In genomic region chr6:112031956-112032355, GRCh38 we compare ENCODE assay signal across 21 cellular contexts. TPM values are rescaled to one million over a fixed set of nuclear protein-coding genes. Genes with fewer than 3 reads are reported as not detected.
A peak's percentile ranks its signal among the peaks of the same experiment; 100 is the strongest.
DNase-seq lines count a peak whose midpoint lies in the region; ATAC-seq and TF ChIP-seq lines count a peak whose summit lies in the region.
"Had no signal": no experiment of that assay in that cellular context is flagged by ENCODE, and none has a peak within 500 bp of the region (broad histone marks: within the 10 kb centered on the region; RNA-seq: fewer than 3 reads in every experiment).

No MANE protein-coding gene starts in this region.

- TF ChIP-seq POLR2A in gastroesophageal sphincter (IDR thresholded peaks at IDR 0.05): no peak

- H3K4me1 ChIP-seq in adipocyte (ENCODE audit: control insufficient read depth, insufficient read depth, low read length) (peaks cover 85% of the 10 kb centered on the region), subcutaneous abdominal adipose tissue (ENCODE audit: control insufficient read depth in 5 of 5, insufficient read depth in 5 of 5, low read length in 5 of 5) (peaks cover 16 to 89% (median 86%) of the 10 kb centered on the region in 5 donors), gastroesophageal sphincter (peaks cover 0 to 31% (median 2%) of the 10 kb centered on the region in 3 donors)

- DNase-seq in NCI-H146 (lab: John Stamatoyannopoulos, UW) (peak; percentile 15), NCI-H146 treated with DMSO at 0.1 percent for 48 hours (lab: John Stamatoyannopoulos, UW; ENCODE audit: unreplicated experiment) (no peak), NCI-H2171 treated with DMSO at 0.1 percent for 48 hours (lab: John Stamatoyannopoulos, UW) (peak; percentile 31), adipocyte (ENCODE audit: low read depth) (no peak), T1000 (lab: John Stamatoyannopoulos, UW) (no peak)
- DNase-seq in activated CD4-positive, alpha-beta T cell treated with anti-CD3 and anti-CD28 coated beads for 4 hours: no peak
- DNase-seq: Calu3, GF-D8, KG1, MG63, NCI-H1694 treated with DMSO at 0.1 percent for 48 hours, NCI-H2081, NCI-H446 treated with DMSO at 0.1 percent for 48 hours, NCI-H526, Right ventricle myocardium superior, RPMI8226 had no signal

- no peaks in the 10 kb centered on the region for H3K36me3 ChIP-seq in adipocyte (ENCODE audit: control insufficient read depth, insufficient read depth, low read length, severe bottlenecking)
- H3K36me3 ChIP-seq in subcutaneous abdominal adipose tissue (ENCODE audit: control insufficient read depth in 5 of 5, insufficient read depth in 5 of 5, low read length in 5 of 5): no peaks in the 10 kb centered on the region
- H3K36me3 ChIP-seq in gastroesophageal sphincter: no peaks in the 10 kb centered on the region
- H3K36me3 ChIP-seq: MG63 had no signal

- TF ChIP-seq EP300 in gastroesophageal sphincter (IDR thresholded peaks at IDR 0.05): no peak

- H3K4me3 ChIP-seq in adipocyte (ENCODE audit: low read length) (no peak overlapping the region), subcutaneous abdominal adipose tissue (ENCODE audit: low read depth in 1 of 5, low read length in 5 of 5) (no peak overlapping the region), gastroesophageal sphincter (no peak overlapping the region)
- H3K4me3 ChIP-seq: MG63 had no signal

- WGBS in gastroesophageal sphincter (ENCODE audit: low coverage in 1 of 2), 2 donors: 92 to 94% methylated on average over 6 of the region's 6 CpGs

- H3K27me3 ChIP-seq in adipocyte (replicated peaks; ENCODE audit: control insufficient read depth, insufficient read depth, low read length) (no peaks in the 10 kb centered on the region), subcutaneous abdominal adipose tissue (ENCODE audit: control insufficient read depth in 5 of 5, insufficient read depth in 4 of 5, low read length in 5 of 5) (no peaks in the 10 kb centered on the region), gastroesophageal sphincter (no peaks in the 10 kb centered on the region)
- H3K27me3 ChIP-seq: MG63 had no signal

- ATAC-seq in gastroesophageal sphincter: no peak

- H3K9me3 ChIP-seq in adipocyte (ENCODE audit: control insufficient read depth, low read length): no peaks in the 10 kb centered on the region
- no peaks in the 10 kb centered on the region for H3K9me3 ChIP-seq in subcutaneous abdominal adipose tissue (ENCODE audit: control insufficient read depth in 5 of 5, low read length in 5 of 5)
- no peaks in the 10 kb centered on the region for H3K9me3 ChIP-seq in gastroesophageal sphincter
- H3K9me3 ChIP-seq: MG63 had no signal

- H3K27ac ChIP-seq in subcutaneous abdominal adipose tissue (ENCODE audit: low read depth, low read length) (peak overlapping the region; percentile 98), gastroesophageal sphincter (no peak overlapping the region)
- H3K27ac ChIP-seq: 22Rv1, C4-2B had no signal

- peak overlapping the region; percentile 80 for H3K9ac ChIP-seq in adipocyte (ENCODE audit: low read length)
- H3K9ac ChIP-seq in subcutaneous abdominal adipose tissue (ENCODE audit: low read length in 5 of 5): no peak overlapping the region

- TF ChIP-seq CTCF in gastroesophageal sphincter (IDR thresholded peaks at IDR 0.05): no peak

RNA-seq across cellular contexts. Expression of gene CCN6, which starts 21.9 kb away (rescaled TPM):
- not detected for total RNA-seq in gastroesophageal sphincter
- total RNA-seq: B cell, Calu3, Right ventricle myocardium superior had no signal

RNA-seq across cellular contexts. Expression of gene TUBE1, which starts 55.3 kb away (rescaled TPM):
- 10 to 100 TPM; 17.5 to 58.2 (median 31.6) TPM for total RNA-seq in gastroesophageal sphincter

RNA-seq across cellular contexts. Expression of gene FAM229B, which starts 55.4 kb away (rescaled TPM):
- total RNA-seq in gastroesophageal sphincter: 10 to 100 TPM in 3 of 4 donors, 1 to 10 TPM in 1; 9.5 to 26.1 (median 13.8) TPM

Comparison
In these comparisons a context has a peak if more than half of its experiments do, and no peak if none do; other contexts are left out.
1. DNase-seq: peak in NCI-H146 (single experiment) and NCI-H2171 treated with DMSO at 0.1 percent for 48 hours (single experiment); none in NCI-H146 treated with DMSO at 0.1 percent for 48 hours (single experiment), adipocyte (single experiment), activated CD4-positive, alpha-beta T cell treated with anti-CD3 and anti-CD28 coated beads for 4 hours (0 of 2) and T1000 (single experiment).